22 cellular contexts compared by ENCODE assay signal in genomic region chr2:43384143-43384542, GRCh38.
"Had no signal": no experiment of that assay in that cellular context is flagged by ENCODE, and none has a peak within 500 bp of the region (broad histone marks: within the 10 kb centered on the region; RNA-seq: fewer than 3 reads in every experiment).

No MANE protein-coding gene starts in this region.

- FAIRE-seq: bronchial epithelial cell, RCC 7860 had no signal

- ATAC-seq: activated T-cell treated with anti-CD3 and anti-CD28 coated beads, Interleukin-2, amount 50 U/mL, for 4 hours; body of pancreas; PC-3; SK-N-SH treated with all-trans-retinoic acid at 6 μM for 48 hours had no signal

- H3K9me3 Mint-ChIP-seq: activated CD4-positive, alpha-beta memory T cell treated with anti-CD3 and anti-CD28 coated beads for 36 hours; activated CD4-positive, alpha-beta T cell treated with anti-CD3 and anti-CD28 coated beads, Interleukin-2, amount 10 ng/mL, durations not matched to agents 7 days and 5 days; activated T-cell treated with anti-CD3 and anti-CD28 coated beads, Interleukin-2, amount 50 U/mL, for 4 hours had no signal

- DNase-seq: activated CD4-positive, alpha-beta memory T cell treated with anti-CD3 and anti-CD28 coated beads for 36 hours; activated CD4-positive, alpha-beta T cell treated with anti-CD3 and anti-CD28 coated beads, Interleukin-2, amount 10 ng/mL, durations not matched to agents 7 days and 5 days; activated CD4-positive, CD25-positive, alpha-beta regulatory T cell; activated naive CD4-positive, alpha-beta T cell treated with anti-CD3 and anti-CD28 coated beads, Interleukin-2, amount 50 U/mL, for 16 hours; activated T-cell treated with anti-CD3 and anti-CD28 coated beads, Interleukin-2, amount 50 U/mL, for 4 hours; amniotic stem cell; body of pancreas; central memory CD4-positive, alpha-beta T cell; Karpas-422; MM.1S; NCI-H1105; NCI-H1436 treated with DMSO at 0.1 percent for 48 hours; NCI-H187; NCI-H2081; NCI-H446; NCI-H524; PC-3; SHP77; SW 1271 had no signal

- H3K4me3 Mint-ChIP-seq: activated CD4-positive, alpha-beta memory T cell treated with anti-CD3 and anti-CD28 coated beads for 36 hours; activated CD4-positive, alpha-beta T cell treated with anti-CD3 and anti-CD28 coated beads, Interleukin-2, amount 10 ng/mL, durations not matched to agents 7 days and 5 days; activated T-cell treated with anti-CD3 and anti-CD28 coated beads, Interleukin-2, amount 50 U/mL, for 4 hours had no signal

- H3K27me3 Mint-ChIP-seq: activated CD4-positive, alpha-beta memory T cell treated with anti-CD3 and anti-CD28 coated beads for 36 hours; activated CD4-positive, alpha-beta T cell treated with anti-CD3 and anti-CD28 coated beads, Interleukin-2, amount 10 ng/mL, durations not matched to agents 7 days and 5 days had no signal

- H3K27ac Mint-ChIP-seq: activated CD4-positive, alpha-beta memory T cell treated with anti-CD3 and anti-CD28 coated beads for 36 hours; activated CD4-positive, alpha-beta T cell treated with anti-CD3 and anti-CD28 coated beads, Interleukin-2, amount 10 ng/mL, durations not matched to agents 7 days and 5 days had no signal
